12 cellular contexts compared by ENCODE assay signal in genomic region chr14:68898248-68899032, GRCh38.
DNase-seq lines count a peak whose midpoint lies in the region; ATAC-seq, FAIRE-seq and TF ChIP-seq lines count a peak whose summit lies in the region.
"Had no signal": no experiment of that assay in that cellular context is flagged by ENCODE, and none has a peak within 500 bp of the region (broad histone marks: within the 10 kb centered on the region; RNA-seq: fewer than 3 reads in every experiment).

No MANE protein-coding gene starts in this region.

- no peaks in the 10 kb centered on the region for H3K27me3 Mint-ChIP-seq in activated CD4-positive, alpha-beta T cell treated with anti-CD3 and anti-CD28 coated beads for 36 hours
- peaks cover 6% of the 10 kb centered on the region for H3K27me3 Mint-ChIP-seq in activated T-helper 1 cell treated with anti-CD3 and anti-CD28 coated beads, Interleukin-12 subunit alpha, Interleukin-12 subunit beta, Interleukin-2, Interleukin-4 antibody, amounts not matched to agents 30 ng/mL and 10 ng/mL and 1 ng/mL, durations not matched to agents 14 hours and 24 hours and 36 hours (ENCODE audit: insufficient read depth)
- peaks cover 8 to 20% (median 17%) of the 10 kb centered on the region in 3 donors for H3K27me3 Mint-ChIP-seq in immature natural killer cell (ENCODE audit: low read depth in 3 of 3)

- H3K27ac ChIP-seq in stomach = peak overlapping the region in 4 of 5 donors; percentile 42 to 82 (median 58)

- 67 to 83% (median 71%) methylated on average over 13 of the region's 13 CpGs for WGBS in stomach, 5 donors

- no peaks in the 10 kb centered on the region for H3K27me3 ChIP-seq in stomach

- peak overlapping the region; percentile 35 for H3K27ac Mint-ChIP-seq in activated CD4-positive, alpha-beta T cell treated with anti-CD3 and anti-CD28 coated beads for 36 hours
- H3K27ac Mint-ChIP-seq in activated T-helper 1 cell treated with anti-CD3 and anti-CD28 coated beads, Interleukin-12 subunit alpha, Interleukin-12 subunit beta, Interleukin-2, Interleukin-4 antibody, amounts not matched to agents 30 ng/mL and 10 ng/mL and 1 ng/mL, durations not matched to agents 14 hours and 24 hours and 36 hours = peak overlapping the region; percentile 82
- peak overlapping the region; percentile 65 to 95 (median 84) for H3K27ac Mint-ChIP-seq in immature natural killer cell

- H3K36me3 ChIP-seq in stomach = peaks cover 58 to 97% (median 90%) of the 10 kb centered on the region in 4 donors

- peaks cover 22% of the 10 kb centered on the region for H3K4me1 Mint-ChIP-seq in activated CD4-positive, alpha-beta T cell treated with anti-CD3 and anti-CD28 coated beads for 36 hours
- peaks cover 20% of the 10 kb centered on the region for H3K4me1 Mint-ChIP-seq in activated T-helper 1 cell treated with anti-CD3 and anti-CD28 coated beads, Interleukin-12 subunit alpha, Interleukin-12 subunit beta, Interleukin-2, Interleukin-4 antibody, amounts not matched to agents 30 ng/mL and 10 ng/mL and 1 ng/mL, durations not matched to agents 14 hours and 24 hours and 36 hours (ENCODE audit: low read depth)
- H3K4me1 Mint-ChIP-seq in immature natural killer cell = peaks cover 32 to 44% of the 10 kb centered on the region in 2 donors

- H3K9me3 ChIP-seq in stomach = no peaks in the 10 kb centered on the region
- H3K9me3 ChIP-seq: A549 had no signal

- DNase-seq in activated CD4-positive, alpha-beta T cell treated with anti-CD3 and anti-CD28 coated beads for 36 hours = no peak
- DNase-seq in activated CD4-positive, alpha-beta T cell treated with anti-CD3 and anti-CD28 coated beads for 4 hours = no peak
- no peak for DNase-seq in activated T-helper 1 cell treated with anti-CD3 and anti-CD28 coated beads, Interleukin-12 subunit alpha, Interleukin-12 subunit beta, Interleukin-2, Interleukin-4 antibody, amounts not matched to agents 30 ng/mL and 10 ng/mL and 1 ng/mL, durations not matched to agents 14 hours and 24 hours and 36 hours (ENCODE audit: low spot score)
- DNase-seq in immature natural killer cell = no peak
- no peak for DNase-seq in stomach
- DNase-seq in stimulated activated CD4-positive, alpha-beta T cell treated with anti-CD3 and anti-CD28 coated beads, Interleukin-4, amount 100 ng/mL, for 1 hour = no peak
- DNase-seq in HTR-8/SVneo (ENCODE audit: insufficient read length, low spot score) = no peak
- DNase-seq: activated naive CD4-positive, alpha-beta T cell; kidney glomerular epithelial cell; naive B cell had no signal

- intact Hi-C loops in activated CD4-positive, alpha-beta T cell treated with anti-CD3 and anti-CD28 coated beads for 36 hours (cut with DNase I, micrococcal nuclease) = no loop called here
- intact Hi-C loops in activated T-helper 1 cell treated with anti-CD3 and anti-CD28 coated beads, Interleukin-12 subunit alpha, Interleukin-12 subunit beta, Interleukin-2, Interleukin-4 antibody, amounts not matched to agents 30 ng/mL and 10 ng/mL and 1 ng/mL, durations not matched to agents 14 hours and 24 hours and 36 hours (cut with micrococcal nuclease) = no loop called here
- intact Hi-C loops in stomach (cut with DNase I; ENCODE audit: low total_unique reads) = no loop called here

- no peak for TF ChIP-seq POLR2A in stomach (IDR thresholded peaks at IDR 0.05)

- no peak overlapping the region for H3K4me3 ChIP-seq in stomach
- H3K4me3 ChIP-seq: A549 had no signal

- H3K4me3 Mint-ChIP-seq in activated CD4-positive, alpha-beta T cell treated with anti-CD3 and anti-CD28 coated beads for 36 hours = no peak overlapping the region
- H3K4me3 Mint-ChIP-seq in activated T-helper 1 cell treated with anti-CD3 and anti-CD28 coated beads, Interleukin-12 subunit alpha, Interleukin-12 subunit beta, Interleukin-2, Interleukin-4 antibody, amounts not matched to agents 30 ng/mL and 10 ng/mL and 1 ng/mL, durations not matched to agents 14 hours and 24 hours and 36 hours = no peak overlapping the region
- peak overlapping the region; percentile 10 to 54 (median 49) for H3K4me3 Mint-ChIP-seq in immature natural killer cell

- H3K9me3 Mint-ChIP-seq in activated CD4-positive, alpha-beta T cell treated with anti-CD3 and anti-CD28 coated beads for 36 hours (ENCODE audit: low read depth) = no peaks in the 10 kb centered on the region
- no peaks in the 10 kb centered on the region for H3K9me3 Mint-ChIP-seq in activated T-helper 1 cell treated with anti-CD3 and anti-CD28 coated beads, Interleukin-12 subunit alpha, Interleukin-12 subunit beta, Interleukin-2, Interleukin-4 antibody, amounts not matched to agents 30 ng/mL and 10 ng/mL and 1 ng/mL, durations not matched to agents 14 hours and 24 hours and 36 hours
- H3K9me3 Mint-ChIP-seq in immature natural killer cell = peaks cover 0 to 6% (median 4%) of the 10 kb centered on the region in 6 donors
- H3K9me3 Mint-ChIP-seq: naive B cell had no signal

- no peak for FAIRE-seq in HTR-8/SVneo (lab: Jason Lieb, UNC)
- FAIRE-seq: A549 had no signal

- peak; percentile 4 for ATAC-seq in activated CD4-positive, alpha-beta T cell treated with anti-CD3 and anti-CD28 coated beads for 36 hours
- ATAC-seq in HG03442 (IDR thresholded peaks at IDR 0.05; ENCODE audit: unreplicated experiment) = no peak

- peaks cover 30% of the 10 kb centered on the region for H3K36me3 Mint-ChIP-seq in activated CD4-positive, alpha-beta T cell treated with anti-CD3 and anti-CD28 coated beads for 36 hours (ENCODE audit: low read depth)
- peaks cover 10% of the 10 kb centered on the region for H3K36me3 Mint-ChIP-seq in activated T-helper 1 cell treated with anti-CD3 and anti-CD28 coated beads, Interleukin-12 subunit alpha, Interleukin-12 subunit beta, Interleukin-2, Interleukin-4 antibody, amounts not matched to agents 30 ng/mL and 10 ng/mL and 1 ng/mL, durations not matched to agents 14 hours and 24 hours and 36 hours (ENCODE audit: low read depth)
- H3K36me3 Mint-ChIP-seq in immature natural killer cell = peaks cover 0 to 4% (median 3%) of the 10 kb centered on the region in 3 donors
- H3K36me3 Mint-ChIP-seq: naive B cell had no signal

- no peak for TF ChIP-seq EP300 in stomach (IDR thresholded peaks at IDR 0.05)

- TF ChIP-seq CTCF in stomach (IDR thresholded peaks at IDR 0.05) = no peak

- peaks cover 0 to 65% (median 32%) of the 10 kb centered on the region in 4 donors for H3K4me1 ChIP-seq in stomach

- POLR2A ChIA-PET in activated CD4-positive, alpha-beta T cell treated with anti-CD3 and anti-CD28 coated beads for 36 hours (lab: Charles Lee) = no interaction called here

- CTCF ChIA-PET in activated CD4-positive, alpha-beta T cell treated with anti-CD3 and anti-CD28 coated beads for 36 hours (lab: Charles Lee) = interaction anchor here (0.6 kb wide), 1 partner anchor 13 kb away, joined by 3 read pairs; no protein-coding TSS in a partner anchor

Comparison
In these comparisons a context has a peak if more than half of its experiments do, and no peak if none do; other contexts are left out.
1. H3K4me3 Mint-ChIP-seq: peak in immature natural killer cell (5 of 5); none in activated CD4-positive, alpha-beta T cell treated with anti-CD3 and anti-CD28 coated beads for 36 hours (single experiment) and activated T-helper 1 cell treated with anti-CD3 and anti-CD28 coated beads, Interleukin-12 subunit alpha, Interleukin-12 subunit beta, Interleukin-2, Interleukin-4 antibody, amounts not matched to agents 30 ng/mL and 10 ng/mL and 1 ng/mL, durations not matched to agents 14 hours and 24 hours and 36 hours (single experiment).
2. Peak in every context shown above with its lines, with median percentiles within 50 percentile points of each other: H3K27ac Mint-ChIP-seq.